14 cellular contexts compared by ENCODE assay signal in the genomic region with DNA sequence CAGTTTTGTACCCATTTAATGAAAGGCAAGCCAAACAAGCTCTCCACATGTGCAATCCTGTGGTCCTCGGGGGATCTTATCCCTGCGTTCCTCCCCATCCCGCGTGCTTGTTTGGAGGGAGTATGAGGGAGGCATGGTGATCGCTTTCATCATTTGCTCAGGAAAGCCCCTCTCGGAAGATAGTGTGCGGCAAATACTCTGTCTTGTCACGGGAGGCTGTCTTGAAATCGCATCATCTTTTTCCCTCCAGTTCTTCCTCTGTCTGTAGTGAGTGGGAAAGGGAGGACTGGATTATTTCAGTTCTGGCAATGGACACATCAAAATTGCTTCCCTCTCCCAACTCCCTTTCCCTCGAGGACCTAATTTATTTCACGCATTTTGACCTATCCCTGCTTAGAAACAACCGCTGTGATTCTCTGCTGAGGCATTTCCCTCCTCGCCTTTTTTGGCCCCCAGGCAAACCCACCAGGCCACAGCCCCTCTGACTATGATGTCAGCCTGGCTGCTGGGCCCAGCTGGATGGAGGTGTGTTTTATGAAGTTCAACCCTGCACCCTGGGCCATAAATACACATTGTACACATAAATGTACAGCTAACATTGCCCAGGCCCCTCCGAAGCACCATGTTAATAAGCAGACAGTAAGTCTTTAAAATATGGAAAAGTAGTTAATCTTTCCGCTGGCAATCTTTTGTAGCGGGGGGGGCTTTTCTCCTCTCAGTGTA.
"Had no signal": no experiment of that assay in that cellular context is flagged by ENCODE, and none has a peak within 500 bp of the region (broad histone marks: within the 10 kb centered on the region; RNA-seq: fewer than 3 reads in every experiment).

No MANE protein-coding gene starts in this region.

- ATAC-seq: right lobe of liver, T-cell had no signal

- DNase-seq: activated CD4-positive, alpha-beta T cell treated with anti-CD3 and anti-CD28 coated beads, Interleukin-2, amount 10 ng/mL, durations not matched to agents 7 days and 5 days; activated CD8-positive, alpha-beta memory T cell treated with anti-CD3 and anti-CD28 coated beads for 24 hours; activated naive CD8-positive, alpha-beta T cell treated with anti-CD3 and anti-CD28 coated beads for 36 hours; aorta; endodermal cell; erythroblast; foreskin fibroblast; hypothalamus; nephron progenitor cell; right lobe of liver; stimulated activated CD4-positive, alpha-beta T cell treated with anti-CD3 and anti-CD28 coated beads, Interleukin-2, amount 100 ng/mL, for 24 hours; T-cell; T-helper 9 cell had no signal

- H3K4me3 ChIP-seq: right lobe of liver, vagina had no signal
